ENCODE assay signal across 8 cellular contexts in the genomic region with DNA sequence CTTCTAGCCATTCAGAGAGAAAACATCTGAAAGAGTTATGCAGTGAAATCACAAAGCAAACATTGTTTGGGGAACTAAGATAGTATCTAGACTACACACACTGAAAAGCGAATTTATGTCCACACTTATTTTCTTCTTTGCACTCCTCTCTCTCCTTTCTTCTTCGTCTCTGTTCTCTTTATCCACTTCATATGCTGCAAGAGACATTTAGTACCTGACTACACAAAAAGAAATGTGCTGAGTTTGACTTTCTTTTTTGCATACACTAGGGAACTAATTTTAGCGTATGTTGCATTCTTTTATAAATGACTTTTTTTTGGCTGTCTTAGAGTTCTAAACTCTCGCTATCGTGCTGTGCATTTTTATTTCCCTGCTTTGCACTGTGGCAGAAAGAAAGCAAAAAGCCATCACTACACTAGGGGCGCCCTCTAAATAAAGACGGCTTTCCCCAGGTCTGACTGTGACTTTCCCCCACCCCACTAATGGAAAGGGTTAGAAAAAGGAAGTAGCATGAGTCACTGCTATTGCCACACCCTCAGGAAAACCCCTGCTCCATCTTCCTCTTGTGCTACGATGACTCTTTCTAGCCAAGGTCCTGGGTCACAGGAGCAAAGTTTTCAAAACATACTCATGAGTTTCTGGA.
A peak's percentile ranks its signal among the peaks of the same experiment; 100 is the strongest.
DNase-seq lines count a peak whose midpoint lies in the region; ATAC-seq, FAIRE-seq and TF ChIP-seq lines count a peak whose summit lies in the region.

No MANE protein-coding gene starts in this region.

- no peaks in the 10 kb centered on the region for H3K27me3 Mint-ChIP-seq in stimulated activated naive B cell treated with anti-CD40 and anti-IgM and Interleukin-4, amounts not matched to agents 10 μg/mL and 1 μg/mL and 100 μg/mL, for 72 hours

- H3K4me3 Mint-ChIP-seq in stimulated activated naive B cell treated with anti-CD40 and anti-IgM and Interleukin-4, amounts not matched to agents 10 μg/mL and 1 μg/mL and 100 μg/mL, for 72 hours, result peak overlapping the region; percentile 81 to 87

- FAIRE-seq in H54 (lab: Jason Lieb, UNC), result peak; percentile 93

- H3K9me3 Mint-ChIP-seq in stimulated activated naive B cell treated with anti-CD40 and anti-IgM and Interleukin-4, amounts not matched to agents 10 μg/mL and 1 μg/mL and 100 μg/mL, for 72 hours, result peaks cover 19 to 20% of the 10 kb centered on the region in 2 donors

- peaks cover 5 to 25% of the 10 kb centered on the region in 2 donors for H3K36me3 Mint-ChIP-seq in stimulated activated naive B cell treated with anti-CD40 and anti-IgM and Interleukin-4, amounts not matched to agents 10 μg/mL and 1 μg/mL and 100 μg/mL, for 72 hours

- peaks cover 20 to 33% of the 10 kb centered on the region in 2 donors for H3K4me1 Mint-ChIP-seq in stimulated activated naive B cell treated with anti-CD40 and anti-IgM and Interleukin-4, amounts not matched to agents 10 μg/mL and 1 μg/mL and 100 μg/mL, for 72 hours

- DNase-seq in GM04504 (ENCODE audit: low read depth) (peak; percentile 54), H54 (ENCODE audit: insufficient read length, low spot score) (peak; percentile 62), LoVo (ENCODE audit: low spot score) (peak; percentile 85), dermis blood vessel endothelial cell (peak; percentile 83), midbrain (lab: John Stamatoyannopoulos, UW) (peak; percentile 14), NCI-H2107 (lab: John Stamatoyannopoulos, UW) (no peak)
- peak; percentile 48 for DNase-seq in activated CD4-positive, alpha-beta T cell treated with anti-CD3 and anti-CD28 coated beads for 1 hour
- peak; percentile 81 for DNase-seq in stimulated activated naive B cell treated with anti-CD40 and anti-IgM and Interleukin-4, amounts not matched to agents 10 μg/mL and 1 μg/mL and 100 μg/mL, for 72 hours

- H3K27ac Mint-ChIP-seq in stimulated activated naive B cell treated with anti-CD40 and anti-IgM and Interleukin-4, amounts not matched to agents 10 μg/mL and 1 μg/mL and 100 μg/mL, for 72 hours, result peak overlapping the region; percentile 95

- TF ChIP-seq POLR2A in H54 (IDR thresholded peaks at IDR 0.05; ENCODE audit: low read depth, low read length), result no peak

- ATAC-seq in stimulated activated naive B cell treated with anti-CD40 and anti-IgM and Interleukin-4, amounts not matched to agents 10 μg/mL and 1 μg/mL and 100 μg/mL, for 72 hours (replicated peaks), result peak; percentile 100
